Comparison of ENCODE assay signal across 17 cellular contexts in the genomic region with DNA sequence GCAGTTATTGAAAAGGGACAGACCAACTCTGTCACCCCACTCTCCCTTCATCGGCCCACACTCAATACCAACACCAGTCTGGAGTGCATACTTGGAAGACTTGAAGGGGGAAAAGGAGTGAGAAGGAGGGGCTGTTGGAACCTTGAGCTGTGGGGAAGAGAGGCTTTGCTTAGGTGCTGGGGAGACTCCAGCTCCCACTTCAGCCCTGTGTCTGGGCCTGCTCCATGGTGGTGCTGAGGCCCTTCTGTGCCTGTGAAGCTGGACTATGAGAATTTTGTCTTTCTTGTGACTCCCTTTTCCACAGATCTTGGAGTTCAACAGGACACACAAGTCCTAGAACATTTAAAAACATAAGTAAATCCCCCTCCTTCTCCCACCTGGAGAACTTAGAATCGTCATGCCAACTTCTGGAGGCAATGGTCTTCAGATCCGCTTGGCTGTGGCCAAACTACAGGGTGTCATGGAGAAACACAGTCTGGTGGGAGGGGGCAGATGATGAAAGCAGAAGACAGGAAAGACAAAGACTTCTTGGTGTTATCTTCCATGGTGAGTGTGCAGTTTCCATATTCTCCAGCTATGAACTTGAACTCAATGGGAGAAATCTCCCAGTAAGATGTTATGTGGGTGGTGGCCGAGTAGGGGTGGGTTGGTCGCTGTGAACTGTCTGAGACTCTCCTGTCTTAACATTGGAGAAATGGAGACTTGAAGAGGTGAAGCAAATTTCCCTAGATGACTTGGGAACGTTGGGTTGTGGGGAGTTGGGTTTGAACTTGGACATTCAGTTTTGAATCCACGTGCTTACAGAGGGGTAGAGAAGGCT. TPM values are rescaled to one million over a fixed set of nuclear protein-coding genes. Genes with fewer than 3 reads are reported as not detected.
"Had no signal": no experiment of that assay in that cellular context is flagged by ENCODE, and none has a peak within 500 bp of the region (broad histone marks: within the 10 kb centered on the region; RNA-seq: fewer than 3 reads in every experiment).

No MANE protein-coding gene starts in this region.

- H3K36me3 ChIP-seq: adrenal gland, lower lobe of right lung, sigmoid colon, SJCRH30 had no signal

- H3K27me3 ChIP-seq: adrenal gland, sigmoid colon, SJCRH30 had no signal

- H3K9me3 Mint-ChIP-seq: activated CD4-positive, alpha-beta memory T cell treated with anti-CD3 and anti-CD28 coated beads, Interleukin-2, amount 10 ng/mL, durations not matched to agents 7 days and 5 days; endodermal cell; nephron progenitor cell had no signal

- H3K4me3 Mint-ChIP-seq: activated CD4-positive, alpha-beta memory T cell treated with anti-CD3 and anti-CD28 coated beads, Interleukin-2, amount 10 ng/mL, durations not matched to agents 7 days and 5 days; endodermal cell; nephron progenitor cell; type B pancreatic cell had no signal

- DNase-seq: activated CD4-positive, alpha-beta memory T cell treated with anti-CD3 and anti-CD28 coated beads, Interleukin-2, amount 10 ng/mL, durations not matched to agents 7 days and 5 days; activated CD4-positive, alpha-beta T cell treated with anti-CD3 and anti-CD28 coated beads for 1 hour; activated effector memory CD4-positive, alpha-beta T cell treated with Interleukin-2 at 50 U/mL for 16 hours; central memory CD4-positive, alpha-beta T cell; dermis blood vessel endothelial cell; endodermal cell; erythroblast; hypothalamus; left cardiac atrium; lower lobe of right lung; mucosa of descending colon; nephron progenitor cell; sigmoid colon; SJCRH30; stimulated activated naive CD4-positive, alpha-beta T cell treated with Interleukin-2 at 50 U/mL for 16 hours had no signal

- H3K27ac Mint-ChIP-seq: activated CD4-positive, alpha-beta memory T cell treated with anti-CD3 and anti-CD28 coated beads, Interleukin-2, amount 10 ng/mL, durations not matched to agents 7 days and 5 days; endodermal cell; nephron progenitor cell; type B pancreatic cell had no signal

- H3K27ac ChIP-seq: adrenal gland, lower lobe of right lung, sigmoid colon, SJCRH30 had no signal

- H3K4me3 ChIP-seq: adrenal gland, lower lobe of right lung, mucosa of descending colon, sigmoid colon, SJCRH30 had no signal

- H3K36me3 Mint-ChIP-seq: type B pancreatic cell had no signal

- ATAC-seq: left cardiac atrium, mucosa of descending colon had no signal

- H3K9me3 ChIP-seq: adrenal gland, lower lobe of right lung, mucosa of descending colon, sigmoid colon, SJCRH30 had no signal

RNA-seq across cellular contexts. Expression of a gene that starts 18.4 kb away (rescaled TPM):
- total RNA-seq: endodermal cell, SJCRH30 had no signal
